23 cellular contexts compared by ENCODE assay signal in genomic region chr17:9443811-9444210, GRCh38.
"Had no signal": no experiment of that assay in that cellular context is flagged by ENCODE, and none has a peak within 500 bp of the region (broad histone marks: within the 10 kb centered on the region; RNA-seq: fewer than 3 reads in every experiment).

No MANE protein-coding gene starts in this region.

- H3K27ac ChIP-seq: esophagus squamous epithelium, heart right ventricle, left ventricle myocardium inferior, lower lobe of right lung, spleen, testis, tibial nerve, upper lobe of right lung, vagina had no signal

- H3K4me1 ChIP-seq: esophagus squamous epithelium, lower lobe of right lung, testis, upper lobe of right lung, vagina had no signal

- H3K27me3 ChIP-seq: esophagus squamous epithelium, heart right ventricle, spleen, testis, tibial nerve, upper lobe of right lung, vagina had no signal

- H3K36me3 ChIP-seq: left ventricle myocardium inferior, upper lobe of right lung, vagina had no signal

- ATAC-seq: heart right ventricle; left cardiac atrium; lower lobe of right lung; sciatic nerve; stimulated activated memory B cell treated with anti-CD40 and anti-IgM and Interleukin-4, amounts not matched to agents 10 μg/mL and 1 μg/mL and 100 μg/mL, for 72 hours; stimulated activated naive CD8-positive, alpha-beta T cell treated with anti-CD3 and anti-CD28 coated beads, Interleukin-15, amount 100 ng/mL, for 72 hours; upper lobe of right lung had no signal

- H3K4me3 ChIP-seq: esophagus squamous epithelium, heart right ventricle, left ventricle myocardium inferior, lower lobe of right lung, spleen, testis, tibial nerve, upper lobe of right lung, vagina had no signal

- DNase-seq: cortex of kidney; effector memory CD4-positive, alpha-beta T cell; esophagus squamous epithelium; foreskin melanocyte; heart right ventricle; hypothalamus; left cardiac atrium; left ventricle myocardium inferior; lower lobe of right lung; midbrain; spleen; stimulated activated CD4-positive, alpha-beta T cell treated with anti-CD3 and anti-CD28 coated beads, Interleukin-15, amount 100 ng/mL, for 24 hours; stimulated activated CD4-positive, alpha-beta T cell treated with anti-CD3 and anti-CD28 coated beads, Interleukin-1b, Interleukin-23, amount 100 ng/mL, for 48 hours; stimulated activated CD4-positive, alpha-beta T cell treated with anti-CD3 and anti-CD28 coated beads, Interleukin-4, amount 100 ng/mL, for 24 hours; stimulated activated naive CD8-positive, alpha-beta T cell treated with anti-CD3 and anti-CD28 coated beads, Interleukin-15, amount 100 ng/mL, for 72 hours; testis; upper lobe of right lung had no signal

- FAIRE-seq: endometrium, islet of Langerhans had no signal

- H3K9me3 ChIP-seq: esophagus squamous epithelium, heart right ventricle, left ventricle myocardium inferior, lower lobe of right lung, spleen, testis, tibial nerve, upper lobe of right lung, vagina had no signal
